18 cellular contexts compared by ENCODE assay signal in the genomic region with DNA sequence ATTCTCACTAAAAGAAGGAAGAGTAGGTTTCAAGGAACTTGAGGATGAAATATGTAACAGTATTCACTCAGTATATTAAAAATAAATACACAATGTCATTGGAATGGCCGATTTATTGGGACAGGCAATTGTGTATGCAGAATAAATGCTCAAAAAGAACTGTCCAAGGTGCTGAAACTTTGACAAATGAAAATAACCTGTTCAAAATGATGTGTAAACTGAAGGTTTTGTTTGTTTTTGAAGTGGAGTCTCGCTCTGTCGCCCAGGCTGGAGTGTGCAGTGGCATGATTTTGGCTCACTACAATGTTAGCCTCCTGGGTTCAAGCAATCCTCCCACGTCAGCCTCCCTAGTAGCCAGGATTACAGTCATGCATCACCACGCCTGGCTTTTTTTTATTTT.
A peak's percentile ranks its signal among the peaks of the same experiment; 100 is the strongest.
DNase-seq lines count a peak whose midpoint lies in the region; ATAC-seq and TF ChIP-seq lines count a peak whose summit lies in the region.
"Had no signal": no experiment of that assay in that cellular context is flagged by ENCODE, and none has a peak within 500 bp of the region (broad histone marks: within the 10 kb centered on the region; RNA-seq: fewer than 3 reads in every experiment).

No MANE protein-coding gene starts in this region.

- no peak for TF ChIP-seq EP300 in Ishikawa (IDR thresholded peaks at IDR 0.05; ENCODE audit: borderline replicate concordance)

- no peak for ATAC-seq in mucosa of descending colon
- ATAC-seq: activated CD8-positive, alpha-beta T cell treated with anti-CD3 and anti-CD28 coated beads for 36 hours had no signal

- intact Hi-C loops in posterior cingulate gyrus (cut with DNase I) (no loop called here), mucosa of descending colon (cut with DNase I, micrococcal nuclease) (no loop called here)

- no peak for TF ChIP-seq POLR2A in NB4 (IDR thresholded peaks at IDR 0.05; ENCODE audit: extremely low read depth, insufficient read length)

- TF ChIP-seq CTCF in NB4 (IDR thresholded peaks at IDR 0.05; ENCODE audit: low read depth, low read length) (no peak), mucosa of descending colon (IDR thresholded peaks at IDR 0.05) (no peak)

- H3K4me3 ChIP-seq in NB4 (ENCODE audit: low read depth, low read length) = no peak overlapping the region
- H3K4me3 ChIP-seq in mucosa of descending colon = no peak overlapping the region
- H3K4me3 ChIP-seq: adrenal gland, BLaER1, PC-9, skin epidermis, thyroid gland had no signal

- no peaks in the 10 kb centered on the region for H3K9me3 ChIP-seq in mucosa of descending colon
- H3K9me3 ChIP-seq: adrenal gland, BLaER1, thyroid gland had no signal

- no peaks in the 10 kb centered on the region for H3K4me1 ChIP-seq in mucosa of descending colon (ENCODE audit: low read depth)
- H3K4me1 ChIP-seq: adrenal gland, BLaER1, thyroid gland had no signal

- TF ChIP-seq RAD21 in Ishikawa (IDR thresholded peaks at IDR 0.05; ENCODE audit: low read depth) = no peak

- DNase-seq in NB4 (ENCODE audit: low read depth) = peak; percentile 30
- DNase-seq in dermis blood vessel endothelial cell = peak; percentile 13
- peak; percentile 9 for DNase-seq in myocyte (ENCODE audit: low read depth)
- no peak for DNase-seq in posterior cingulate gyrus
- DNase-seq in NCI-H2081 (lab: John Stamatoyannopoulos, UW) = no peak
- DNase-seq in mucosa of descending colon = no peak
- DNase-seq: activated CD8-positive, alpha-beta T cell treated with anti-CD3 and anti-CD28 coated beads for 36 hours; adrenal gland; cerebellar nuclear complex; DMS79; NCI-H187 treated with DMSO at 0.1 percent for 48 hours; NCI-H526 treated with DMSO at 0.1 percent for 48 hours; PC-9; SW 1271; thyroid gland had no signal

- H3K36me3 ChIP-seq in mucosa of descending colon (ENCODE audit: low read depth) = no peaks in the 10 kb centered on the region
- H3K36me3 ChIP-seq: adrenal gland, BLaER1, thyroid gland had no signal

TF ChIP-seq in Ishikawa, 13 proteins besides CTCF, POLR2A, EP300 and RAD21:
- TF ChIP-seq ZBTB7A (IDR thresholded peaks at IDR 0.05; ENCODE audit: low read depth) = no peak
- TF ChIP-seq, protein P1, sequence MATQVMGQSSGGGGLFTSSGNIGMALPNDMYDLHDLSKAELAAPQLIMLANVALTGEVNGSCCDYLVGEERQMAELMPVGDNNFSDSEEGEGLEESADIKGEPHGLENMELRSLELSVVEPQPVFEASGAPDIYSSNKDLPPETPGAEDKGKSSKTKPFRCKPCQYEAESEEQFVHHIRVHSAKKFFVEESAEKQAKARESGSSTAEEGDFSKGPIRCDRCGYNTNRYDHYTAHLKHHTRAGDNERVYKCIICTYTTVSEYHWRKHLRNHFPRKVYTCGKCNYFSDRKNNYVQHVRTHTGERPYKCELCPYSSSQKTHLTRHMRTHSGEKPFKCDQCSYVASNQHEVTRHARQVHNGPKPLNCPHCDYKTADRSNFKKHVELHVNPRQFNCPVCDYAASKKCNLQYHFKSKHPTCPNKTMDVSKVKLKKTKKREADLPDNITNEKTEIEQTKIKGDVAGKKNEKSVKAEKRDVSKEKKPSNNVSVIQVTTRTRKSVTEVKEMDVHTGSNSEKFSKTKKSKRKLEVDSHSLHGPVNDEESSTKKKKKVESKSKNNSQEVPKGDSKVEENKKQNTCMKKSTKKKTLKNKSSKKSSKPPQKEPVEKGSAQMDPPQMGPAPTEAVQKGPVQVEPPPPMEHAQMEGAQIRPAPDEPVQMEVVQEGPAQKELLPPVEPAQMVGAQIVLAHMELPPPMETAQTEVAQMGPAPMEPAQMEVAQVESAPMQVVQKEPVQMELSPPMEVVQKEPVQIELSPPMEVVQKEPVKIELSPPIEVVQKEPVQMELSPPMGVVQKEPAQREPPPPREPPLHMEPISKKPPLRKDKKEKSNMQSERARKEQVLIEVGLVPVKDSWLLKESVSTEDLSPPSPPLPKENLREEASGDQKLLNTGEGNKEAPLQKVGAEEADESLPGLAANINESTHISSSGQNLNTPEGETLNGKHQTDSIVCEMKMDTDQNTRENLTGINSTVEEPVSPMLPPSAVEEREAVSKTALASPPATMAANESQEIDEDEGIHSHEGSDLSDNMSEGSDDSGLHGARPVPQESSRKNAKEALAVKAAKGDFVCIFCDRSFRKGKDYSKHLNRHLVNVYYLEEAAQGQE (IDR thresholded peaks at IDR 0.05; ENCODE audit: low read depth) = peak; percentile 84

Comparison
In these comparisons a context has a peak if more than half of its experiments do, and no peak if none do; other contexts are left out.
1. DNase-seq: peak in NB4 (single experiment), dermis blood vessel endothelial cell (single experiment) and myocyte (single experiment); none in posterior cingulate gyrus (0 of 10), NCI-H2081 (0 of 2) and mucosa of descending colon (0 of 3).